10 cellular contexts compared by ENCODE assay signal in the genomic region with DNA sequence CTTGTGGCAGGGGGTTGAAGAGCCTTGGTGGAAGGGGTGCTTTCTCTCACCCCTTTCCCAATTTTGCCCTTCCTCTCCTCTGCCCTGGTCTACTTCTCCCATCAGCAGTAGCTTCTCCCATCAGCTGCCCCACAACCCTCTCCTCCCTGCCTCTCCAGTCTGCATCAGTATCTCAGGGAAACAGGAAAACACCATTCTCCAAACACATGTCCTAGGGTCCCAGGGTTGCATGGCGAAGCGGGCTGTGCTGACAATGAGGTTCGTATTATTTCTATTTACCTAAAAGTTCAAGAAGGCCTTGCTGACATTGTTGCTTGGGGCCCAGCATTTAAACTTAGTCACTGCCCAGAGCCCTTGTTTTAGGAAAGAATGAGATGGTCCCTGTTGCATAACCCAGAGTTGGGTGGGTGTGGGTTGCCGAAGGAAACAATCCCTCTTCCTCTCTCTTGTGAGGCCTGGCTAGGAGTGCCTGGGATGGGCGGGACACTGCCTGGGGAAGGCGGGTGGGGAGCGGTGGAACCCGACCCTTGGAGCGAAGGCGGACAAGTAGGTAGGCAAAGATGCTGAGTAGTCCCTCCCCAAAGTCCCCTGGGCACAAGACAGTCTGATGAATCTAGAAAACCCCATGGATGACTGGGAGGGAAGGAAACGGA. TPM values are rescaled to one million over a fixed set of nuclear protein-coding genes. Genes with fewer than 3 reads are reported as not detected.
DNase-seq lines count a peak whose midpoint lies in the region; ATAC-seq and TF ChIP-seq lines count a peak whose summit lies in the region.
"Had no signal": no experiment of that assay in that cellular context is flagged by ENCODE, and none has a peak within 500 bp of the region (broad histone marks: within the 10 kb centered on the region; RNA-seq: fewer than 3 reads in every experiment).

No MANE protein-coding gene starts in this region.

- no peak for TF ChIP-seq POLR2A in gastrocnemius medialis (IDR thresholded peaks at IDR 0.05)

- H3K9me3 ChIP-seq in gastrocnemius medialis: no peaks in the 10 kb centered on the region

- CTCF ChIA-PET in WTC11 (lab: Charles Lee): interaction anchor here (0.9 to 14.6 kb wide), 7 partner anchors 18 to 117 kb away, joined by 3 to 474 read pairs (median 38); a partner anchor contains a TSS

- H3K4me1 Mint-ChIP-seq in WTC11: peaks cover 42% of the 10 kb centered on the region
- H3K4me1 Mint-ChIP-seq in CD14-positive monocyte: peaks cover 42% of the 10 kb centered on the region

- peak overlapping the region; percentile 69 to 81 (median 79) for H3K27ac ChIP-seq in gastrocnemius medialis

- ATAC-seq in WTC11: peak; percentile 39
- peak; percentile 52 to 69 for ATAC-seq in left cardiac atrium
- peak; percentile 28 to 52 for ATAC-seq in gastrocnemius medialis

- H3K36me3 Mint-ChIP-seq in WTC11 (no peaks in the 10 kb centered on the region), CD14-positive monocyte (peaks cover 0 to 13% of the 10 kb centered on the region in 2 donors)

- H3K9me3 Mint-ChIP-seq in WTC11: no peaks in the 10 kb centered on the region
- H3K9me3 Mint-ChIP-seq in CD14-positive monocyte: peaks cover 0 to 4% (median 0%) of the 10 kb centered on the region in 7 donors

- no peak overlapping the region for H3K27ac Mint-ChIP-seq in WTC11
- peak overlapping the region in 2 of 7 donors; percentile 46 to 77 for H3K27ac Mint-ChIP-seq in CD14-positive monocyte

- intact Hi-C loops in left cardiac atrium (cut with DNase I) (no loop called here), gastrocnemius medialis (cut with DNase I; ENCODE audit: low total_unique reads) (loop anchor here (5.0 kb wide), 1 partner anchor 209 kb away; no protein-coding TSS in a partner anchor), CD14-positive monocyte (cut with micrococcal nuclease) (loop anchor here in 1 of 2 donors (10.0 kb wide), 1 partner anchor 51 kb away; no protein-coding TSS in a partner anchor)

- DNase-seq in GM04503 (ENCODE audit: low read depth) (peak; percentile 90), WTC11 (ENCODE audit: low spot score) (peak; percentile 43), left cardiac atrium (peak; percentile 88), gastrocnemius medialis (peak; percentile 71 to 85), NCI-H345 treated with DMSO at 0.1 percent for 48 hours (lab: John Stamatoyannopoulos, UW; ENCODE audit: unreplicated experiment) (no peak), DMS53 (lab: John Stamatoyannopoulos, UW) (no peak), CD14-positive monocyte (ENCODE audit: low spot score) (no peak), SW 1271 (lab: John Stamatoyannopoulos, UW) (no peak)
- DNase-seq: effector CD4-positive, alpha-beta T cell; NCI-H526 treated with DMSO at 0.1 percent for 48 hours had no signal

- H3K27me3 Mint-ChIP-seq in WTC11 (ENCODE audit: low read depth) (peaks cover 75% of the 10 kb centered on the region), CD14-positive monocyte (ENCODE audit: low read depth in 3 of 3) (peaks cover 29 to 36% (median 34%) of the 10 kb centered on the region in 3 donors)

- peaks cover 12 to 21% of the 10 kb centered on the region in 2 donors for H3K4me1 ChIP-seq in gastrocnemius medialis

- POLR2A ChIA-PET in WTC11 (lab: Charles Lee): interaction anchor here (1.2 to 1.3 kb wide), 2 partner anchors 30 to 120 kb away, joined by 3 to 6 read pairs; no protein-coding TSS in a partner anchor

- TF ChIP-seq CTCF in WTC11 (IDR thresholded peaks at IDR 0.05) (no peak), gastrocnemius medialis (IDR thresholded peaks at IDR 0.05 in 4 of 5, conservative IDR thresholded peaks at IDR 0.05 in 1 of 5) (no peak), CD14-positive monocyte (IDR thresholded peaks at IDR 0.05) (no peak)

- no peaks in the 10 kb centered on the region for H3K27me3 ChIP-seq in gastrocnemius medialis

- peak overlapping the region in 3 of 4 donors; percentile 60 to 77 (median 71) for H3K4me3 ChIP-seq in gastrocnemius medialis

- in situ Hi-C loops in gastrocnemius medialis (cut with MboI; ENCODE audit: low sequenced_read_pairs in 4 of 4): no loop called here

- H3K36me3 ChIP-seq in gastrocnemius medialis: no peaks in the 10 kb centered on the region

- H3K4me3 Mint-ChIP-seq in WTC11 (peak overlapping the region; percentile 90), CD14-positive monocyte (peak overlapping the region in 1 of 2 donors; percentile 94)

TF ChIP-seq in WTC11, 78 proteins besides CTCF, POLR2A, EP300 and RAD21 (continues in another document):
- TF ChIP-seq, protein P1, sequence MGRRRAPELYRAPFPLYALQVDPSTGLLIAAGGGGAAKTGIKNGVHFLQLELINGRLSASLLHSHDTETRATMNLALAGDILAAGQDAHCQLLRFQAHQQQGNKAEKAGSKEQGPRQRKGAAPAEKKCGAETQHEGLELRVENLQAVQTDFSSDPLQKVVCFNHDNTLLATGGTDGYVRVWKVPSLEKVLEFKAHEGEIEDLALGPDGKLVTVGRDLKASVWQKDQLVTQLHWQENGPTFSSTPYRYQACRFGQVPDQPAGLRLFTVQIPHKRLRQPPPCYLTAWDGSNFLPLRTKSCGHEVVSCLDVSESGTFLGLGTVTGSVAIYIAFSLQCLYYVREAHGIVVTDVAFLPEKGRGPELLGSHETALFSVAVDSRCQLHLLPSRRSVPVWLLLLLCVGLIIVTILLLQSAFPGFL (CRISPR knock-in tag; IDR thresholded peaks at IDR 0.05; ENCODE audit: borderline replicate concordance): no peak
- TF ChIP-seq, protein P2, sequence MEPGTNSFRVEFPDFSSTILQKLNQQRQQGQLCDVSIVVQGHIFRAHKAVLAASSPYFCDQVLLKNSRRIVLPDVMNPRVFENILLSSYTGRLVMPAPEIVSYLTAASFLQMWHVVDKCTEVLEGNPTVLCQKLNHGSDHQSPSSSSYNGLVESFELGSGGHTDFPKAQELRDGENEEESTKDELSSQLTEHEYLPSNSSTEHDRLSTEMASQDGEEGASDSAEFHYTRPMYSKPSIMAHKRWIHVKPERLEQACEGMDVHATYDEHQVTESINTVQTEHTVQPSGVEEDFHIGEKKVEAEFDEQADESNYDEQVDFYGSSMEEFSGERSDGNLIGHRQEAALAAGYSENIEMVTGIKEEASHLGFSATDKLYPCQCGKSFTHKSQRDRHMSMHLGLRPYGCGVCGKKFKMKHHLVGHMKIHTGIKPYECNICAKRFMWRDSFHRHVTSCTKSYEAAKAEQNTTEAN (CRISPR knock-in tag; IDR thresholded peaks at IDR 0.05): no peak
- TF ChIP-seq ETV6 (CRISPR knock-in tag; IDR thresholded peaks at IDR 0.05): no peak
- TF ChIP-seq CREM (CRISPR knock-in tag; IDR thresholded peaks at IDR 0.05): no peak
- TF ChIP-seq TEAD1 (CRISPR knock-in tag; IDR thresholded peaks at IDR 0.05): no peak
- TF ChIP-seq, protein P3, sequence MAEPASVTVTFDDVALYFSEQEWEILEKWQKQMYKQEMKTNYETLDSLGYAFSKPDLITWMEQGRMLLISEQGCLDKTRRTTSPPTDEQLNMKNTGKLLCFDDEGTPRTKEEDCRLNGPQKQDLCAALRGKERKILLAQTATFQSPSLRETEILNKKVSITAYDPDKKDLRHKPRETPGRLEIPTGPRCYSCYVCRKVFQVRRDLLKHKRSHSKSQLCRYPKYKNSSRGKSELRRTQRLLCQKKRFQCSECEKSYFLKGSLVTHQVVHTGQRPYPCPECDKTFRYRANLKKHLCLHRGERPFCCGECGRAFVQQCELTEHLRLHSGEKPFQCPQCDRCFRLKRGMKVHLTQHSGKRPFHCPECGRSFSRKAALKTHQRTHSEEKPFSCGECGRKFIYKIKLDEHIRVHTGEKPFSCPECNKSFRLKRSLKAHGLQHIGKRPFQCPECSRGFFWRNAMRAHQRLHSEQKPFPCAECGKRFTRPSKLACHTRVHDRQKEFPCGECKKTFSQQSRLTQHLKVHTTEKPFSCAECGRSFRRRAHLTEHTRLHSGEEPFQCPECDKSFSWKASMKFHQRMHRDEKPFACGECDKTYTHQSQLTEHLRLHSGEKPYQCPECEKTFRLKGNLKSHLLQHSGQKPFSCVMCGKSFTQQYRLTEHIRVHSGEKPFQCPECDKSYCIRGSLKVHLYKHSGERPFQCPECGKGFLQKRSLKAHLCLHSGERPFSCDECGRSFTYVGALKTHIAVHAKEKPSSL (CRISPR knock-in tag; conservative IDR thresholded peaks at IDR 0.05): no peak
- no peak for TF ChIP-seq ZNF232 (CRISPR knock-in tag; IDR thresholded peaks at IDR 0.05)
- TF ChIP-seq TEAD4 (CRISPR knock-in tag; IDR thresholded peaks at IDR 0.05): no peak

RNA-seq across cellular contexts. Expression of a gene that starts 1.3 kb away (rescaled TPM):
- total RNA-seq in WTC11 (2021) (6.4 to 11.2 TPM (median 7.4 TPM) in 3 replicates), left cardiac atrium (100 to 1,000 TPM; 134 to 139 TPM), gastrocnemius medialis (100 to 1,000 TPM in 1 of 4 donors, 10 to 100 TPM in 3; 67.3 to 143 (median 77.4) TPM)
- not detected for polyA plus RNA-seq in CD14-positive monocyte

RNA-seq across cellular contexts. Expression of a gene that starts 7.1 kb away (rescaled TPM):
- not detected in 3 replicates for total RNA-seq in WTC11 (2021)
- total RNA-seq in left cardiac atrium: not detected
- not detected for total RNA-seq in gastrocnemius medialis
- not detected for polyA plus RNA-seq in CD14-positive monocyte

RNA-seq across cellular contexts. Expression of a gene that starts 17.0 kb away (rescaled TPM):
- total RNA-seq in WTC11 (2021) (6.5 to 11.9 TPM (median 6.8 TPM) in 3 replicates), left cardiac atrium (10 to 100 TPM; 34.3 to 51.3 TPM), gastrocnemius medialis (10 to 100 TPM; 15.9 to 29.5 (median 25.5) TPM)
- 10 to 100 TPM; 21.8 to 26.9 TPM for polyA plus RNA-seq in CD14-positive monocyte

RNA-seq across cellular contexts. Expression of a gene that starts 46.4 kb away (rescaled TPM):
- total RNA-seq in WTC11 (2021) (3.4 to 7.7 TPM (median 4.1 TPM) in 3 replicates), left cardiac atrium (100 to 1,000 TPM; 108 to 122 TPM), gastrocnemius medialis (100 to 1,000 TPM in 1 of 4 donors, 10 to 100 TPM in 3; 74.4 to 114 (median 91.9) TPM)
- under 1 TPM; 0.36 to 0.43 TPM for polyA plus RNA-seq in CD14-positive monocyte

Comparison
In these comparisons a context has a peak if more than half of its experiments do, and no peak if none do; other contexts are left out.
1. DNase-seq: peak in GM04503 (single experiment), WTC11 (single experiment), left cardiac atrium (single experiment) and gastrocnemius medialis (2 of 2); none in NCI-H345 treated with DMSO at 0.1 percent for 48 hours (single experiment), DMS53 (single experiment), CD14-positive monocyte (single experiment) and SW 1271 (0 of 2).
2. Peak in every context shown above with its lines, with median percentiles within 50 percentile points of each other: ATAC-seq.